In the genomic region with DNA sequence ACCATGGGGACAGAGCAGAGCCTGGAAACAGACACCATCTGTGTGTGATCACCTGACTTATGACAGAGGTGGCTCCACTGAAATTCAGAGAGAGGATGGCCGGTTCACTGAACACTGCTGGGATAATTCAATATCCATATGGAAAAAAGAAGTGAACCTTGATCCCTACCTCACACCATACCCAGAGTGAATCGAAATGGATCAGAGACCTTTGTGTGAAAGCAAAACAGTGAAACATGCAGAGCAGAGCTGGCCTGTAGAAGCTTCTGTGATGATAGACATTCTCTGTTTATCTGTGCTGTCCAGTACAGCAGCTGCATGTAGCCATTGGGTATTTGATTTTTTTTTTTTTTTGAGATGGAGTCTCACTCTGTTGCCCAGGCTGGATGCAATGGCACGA, we compare ENCODE assay signal across 18 cellular contexts.
"Had no signal": no experiment of that assay in that cellular context is flagged by ENCODE, and none has a peak within 500 bp of the region (broad histone marks: within the 10 kb centered on the region; RNA-seq: fewer than 3 reads in every experiment).

No MANE protein-coding gene starts in this region.

- H3K9me3 ChIP-seq: body of pancreas, prostate gland, transverse colon, vagina had no signal

- H3K27ac ChIP-seq: body of pancreas, coronary artery, esophagus squamous epithelium, left ventricle myocardium inferior, prostate gland, transverse colon, vagina had no signal

- H3K4me3 Mint-ChIP-seq: nephron had no signal

- H3K4me3 ChIP-seq: body of pancreas, coronary artery, esophagus squamous epithelium, left ventricle myocardium inferior, prostate gland, transverse colon, vagina had no signal

- H3K27ac Mint-ChIP-seq: activated naive CD4-positive, alpha-beta T cell treated with anti-CD3 and anti-CD28 coated beads, Interleukin-2, amount 50 U/mL, for 72 hours; nephron had no signal

- H3K27me3 ChIP-seq: body of pancreas, esophagus squamous epithelium, transverse colon, vagina had no signal

- H3K4me1 Mint-ChIP-seq: nephron had no signal

- DNase-seq: activated CD4-positive, alpha-beta T cell treated with anti-CD3 and anti-CD28 coated beads for 1 hour; activated CD8-positive, alpha-beta memory T cell treated with anti-CD3 and anti-CD28 coated beads, Interleukin-2, amount 50 U/mL, for 48 hours; amygdala; body of pancreas; caudate nucleus; esophagus squamous epithelium; hippocampal formation; left ventricle myocardium inferior; small intestine; stimulated activated CD4-positive, alpha-beta T cell treated with anti-CD3 and anti-CD28 coated beads, Interleukin-4, amount 100 ng/mL, for 24 hours; stimulated activated naive CD8-positive, alpha-beta T cell treated with anti-CD3 and anti-CD28 coated beads, Interleukin-15, Interleukin-2, amounts not matched to agents 100 U/mL and 50 U/mL, for 24 hours; transverse colon had no signal

- H3K36me3 ChIP-seq: left ventricle myocardium inferior, prostate gland, transverse colon, vagina had no signal

- H3K4me1 ChIP-seq: body of pancreas, prostate gland had no signal

- H3K9me3 Mint-ChIP-seq: activated naive CD4-positive, alpha-beta T cell treated with anti-CD3 and anti-CD28 coated beads, Interleukin-2, amount 50 U/mL, for 72 hours; nephron had no signal

- ATAC-seq: activated naive CD4-positive, alpha-beta T cell treated with anti-CD3 and anti-CD28 coated beads, Interleukin-2, amount 50 U/mL, for 72 hours; body of pancreas; right cardiac atrium; stimulated activated naive CD8-positive, alpha-beta T cell treated with anti-CD3 and anti-CD28 coated beads, Interleukin-15, Interleukin-2, amounts not matched to agents 100 U/mL and 50 U/mL, for 24 hours had no signal
